22 cellular contexts compared by ENCODE assay signal in genomic region chr6:88107241-88107640, GRCh38.
DNase-seq lines count a peak whose midpoint lies in the region; ATAC-seq, FAIRE-seq and TF ChIP-seq lines count a peak whose summit lies in the region.
"Had no signal": no experiment of that assay in that cellular context is flagged by ENCODE, and none has a peak within 500 bp of the region (broad histone marks: within the 10 kb centered on the region; RNA-seq: fewer than 3 reads in every experiment).

No MANE protein-coding gene starts in this region.

- TF ChIP-seq CTCF in D721Med (IDR thresholded peaks at IDR 0.05; ENCODE audit: insufficient read depth, missing control alignments): no peak

- H3K36me3 Mint-ChIP-seq in memory B cell: no peaks in the 10 kb centered on the region
- H3K36me3 Mint-ChIP-seq: CD14-positive monocyte; CD8-positive, alpha-beta memory T cell had no signal

- H3K27me3 Mint-ChIP-seq in memory B cell: peaks cover 4% of the 10 kb centered on the region

- H3K4me3 Mint-ChIP-seq in memory B cell: no peak overlapping the region
- H3K4me3 Mint-ChIP-seq: CD14-positive monocyte; CD4-positive, alpha-beta T cell; CD8-positive, alpha-beta memory T cell; HFFc6 had no signal

- FAIRE-seq in D721Med (lab: Jason Lieb, UNC): peak; percentile 91
- FAIRE-seq: A549, GM12878, H54 had no signal

- peaks cover 4% of the 10 kb centered on the region for H3K4me1 Mint-ChIP-seq in memory B cell
- H3K4me1 Mint-ChIP-seq: CD14-positive monocyte; CD8-positive, alpha-beta memory T cell had no signal

- no peaks in the 10 kb centered on the region for H3K9me3 Mint-ChIP-seq in memory B cell
- H3K9me3 Mint-ChIP-seq: CD4-positive, alpha-beta T cell; CD8-positive, alpha-beta memory T cell had no signal

- DNase-seq in D721Med (ENCODE audit: insufficient read length, low spot score) (no peak), NCI-H524 (lab: John Stamatoyannopoulos, UW) (peak; percentile 24 to 63), NCI-H82 treated with DMSO at 0.1 percent for 48 hours (lab: John Stamatoyannopoulos, UW; ENCODE audit: unreplicated experiment) (peak; percentile 30), memory B cell (ENCODE audit: low spot score in 2 of 2) (no peak), DMS 273 (lab: John Stamatoyannopoulos, UW; ENCODE audit: unreplicated experiment) (no peak), T-helper 2 cell (no peak)
- DNase-seq: 8988T; ACHN; AML-193; BE2C; CD4-positive, alpha-beta T cell; CD8-positive, alpha-beta memory T cell; DMS153; EL; GDM1; GOT3; HFFc6 had no signal

- ATAC-seq in memory B cell (ENCODE audit: low read depth) (no peak), GM18909 (IDR thresholded peaks at IDR 0.05; ENCODE audit: poor library complexity, unreplicated experiment) (no peak)
- ATAC-seq: A549, GM12878 had no signal

- peak overlapping the region; percentile 69 for H3K27ac Mint-ChIP-seq in memory B cell
- H3K27ac Mint-ChIP-seq: CD4-positive, alpha-beta T cell; CD8-positive, alpha-beta memory T cell; HFFc6 had no signal

Comparison
In these comparisons a context has a peak if more than half of its experiments do, and no peak if none do; other contexts are left out.
1. DNase-seq: peak in NCI-H524 (2 of 2) and NCI-H82 treated with DMSO at 0.1 percent for 48 hours (single experiment); none in D721Med (single experiment), memory B cell (0 of 2), DMS 273 (single experiment) and T-helper 2 cell (0 of 5).